In genomic region chr5:117296872-117297271, GRCh38 we compare ENCODE assay signal across 26 cellular contexts.
"Had no signal": no experiment of that assay in that cellular context is flagged by ENCODE, and none has a peak within 500 bp of the region (broad histone marks: within the 10 kb centered on the region; RNA-seq: fewer than 3 reads in every experiment).

No MANE protein-coding gene starts in this region.

- H3K4me3 ChIP-seq: colonic mucosa, esophagus muscularis mucosa, gastroesophageal sphincter, heart left ventricle, hepatocyte, left lung, pancreas, smooth muscle cell, suprapubic skin, transverse colon, vagina had no signal

- H3K27ac Mint-ChIP-seq: dendritic cell treated with granulocyte-macrophage colony-stimulating factor and Interleukin-4, amounts not matched to agents 40 ng/mL and 50 ng/mL, for 4 days; natural killer cell; stimulated activated naive CD8-positive, alpha-beta T cell treated with anti-CD3 and anti-CD28 coated beads, Interleukin-15, amount 100 ng/mL, for 72 hours had no signal

- H3K4me1 Mint-ChIP-seq: natural killer cell; stimulated activated naive CD8-positive, alpha-beta T cell treated with anti-CD3 and anti-CD28 coated beads, Interleukin-15, amount 100 ng/mL, for 72 hours had no signal

- FAIRE-seq: endothelial cell of umbilical vein, pancreas had no signal

- DNase-seq: colonic mucosa; effector memory CD4-positive, alpha-beta T cell; foreskin keratinocyte; heart left ventricle; left cardiac atrium; left lung; mesenchymal stem cell; natural killer cell; pancreas; stimulated activated CD4-positive, alpha-beta T cell treated with anti-CD3 and anti-CD28 coated beads, Interleukin-12 subunit alpha, Interleukin-12 subunit beta, amount 100 ng/mL, for 4 hours; stimulated activated CD4-positive, alpha-beta T cell treated with anti-CD3 and anti-CD28 coated beads, Interleukin-1b, Interleukin-23, amount 100 ng/mL, for 48 hours; stimulated activated CD4-positive, alpha-beta T cell treated with anti-CD3 and anti-CD28 coated beads, Interleukin-4, amount 100 ng/mL, for 1 hour; stimulated activated CD8-positive, alpha-beta memory T cell treated with anti-CD3 and anti-CD28 coated beads, Interleukin-4, amount 100 ng/mL, for 48 hours; stimulated activated naive CD4-positive, alpha-beta T cell; stimulated activated naive CD8-positive, alpha-beta T cell treated with anti-CD3 and anti-CD28 coated beads, Interleukin-15, amount 100 ng/mL, for 72 hours; transverse colon had no signal

- H3K27ac ChIP-seq: colonic mucosa, esophagus muscularis mucosa, foreskin keratinocyte, gastroesophageal sphincter, heart left ventricle, hepatocyte, left lung, neutrophil, pancreas, suprapubic skin, transverse colon, vagina had no signal

- H2AFZ ChIP-seq: hepatocyte had no signal

- H3K36me3 ChIP-seq: colonic mucosa, esophagus muscularis mucosa, gastroesophageal sphincter, heart left ventricle, left lung, neutrophil, pancreas, suprapubic skin, transverse colon, vagina had no signal

- H3K4me2 ChIP-seq: hepatocyte, smooth muscle cell had no signal

- ATAC-seq: foreskin keratinocyte; gastroesophageal sphincter; heart left ventricle; left cardiac atrium; left lung; natural killer cell; pancreas; sciatic nerve; stimulated activated naive CD8-positive, alpha-beta T cell treated with anti-CD3 and anti-CD28 coated beads, Interleukin-15, amount 100 ng/mL, for 72 hours had no signal

- H3K4me1 ChIP-seq: colonic mucosa, foreskin keratinocyte, left lung, pancreas, suprapubic skin, transverse colon, vagina had no signal

- H3K79me2 ChIP-seq: hepatocyte had no signal

- H3K27me3 ChIP-seq: colonic mucosa, esophagus muscularis mucosa, foreskin keratinocyte, gastroesophageal sphincter, heart left ventricle, hepatocyte, left lung, neutrophil, pancreas, suprapubic skin, transverse colon, vagina had no signal

- H3K27me3 Mint-ChIP-seq: dendritic cell treated with granulocyte-macrophage colony-stimulating factor and Interleukin-4, amounts not matched to agents 40 ng/mL and 50 ng/mL, for 4 days; stimulated activated naive CD8-positive, alpha-beta T cell treated with anti-CD3 and anti-CD28 coated beads, Interleukin-15, amount 100 ng/mL, for 72 hours had no signal

- H3K9me3 ChIP-seq: colonic mucosa, esophagus muscularis mucosa, gastroesophageal sphincter, neutrophil, pancreas, suprapubic skin, vagina had no signal

- H3K4me3 Mint-ChIP-seq: dendritic cell treated with granulocyte-macrophage colony-stimulating factor and Interleukin-4, amounts not matched to agents 40 ng/mL and 50 ng/mL, for 4 days; natural killer cell; stimulated activated naive CD8-positive, alpha-beta T cell treated with anti-CD3 and anti-CD28 coated beads, Interleukin-15, amount 100 ng/mL, for 72 hours had no signal
